In genomic region chr2:88071365-88071764, GRCh38 we compare ENCODE assay signal across 20 cellular contexts. TPM values are rescaled to one million over a fixed set of nuclear protein-coding genes. Genes with fewer than 3 reads are reported as not detected.
"Had no signal": no experiment of that assay in that cellular context is flagged by ENCODE, and none has a peak within 500 bp of the region (broad histone marks: within the 10 kb centered on the region; RNA-seq: fewer than 3 reads in every experiment).

No MANE protein-coding gene starts in this region.

- H3K27ac ChIP-seq: brain microvascular endothelial cell, dorsolateral prefrontal cortex, esophagus squamous epithelium, upper lobe of left lung had no signal

- H3K27me3 ChIP-seq: brain microvascular endothelial cell, dorsolateral prefrontal cortex, esophagus squamous epithelium, upper lobe of left lung had no signal

- H3K4me3 Mint-ChIP-seq: T-helper 2 cell treated with Interferon-gamma antibody and Interleukin-4, amounts not matched to agents 5 μg/mL and 100 μg/mL, for 36 hours had no signal

- H3K27ac Mint-ChIP-seq: activated naive CD4-positive, alpha-beta T cell treated with anti-CD3 and anti-CD28 coated beads, Interleukin-2, amount 50 U/mL, for 72 hours; T-helper 2 cell treated with Interferon-gamma antibody and Interleukin-4, amounts not matched to agents 5 μg/mL and 100 μg/mL, for 36 hours had no signal

- H3K4me3 ChIP-seq: dorsolateral prefrontal cortex, esophagus squamous epithelium, upper lobe of left lung had no signal

- H3K36me3 Mint-ChIP-seq: activated naive CD4-positive, alpha-beta T cell treated with anti-CD3 and anti-CD28 coated beads, Interleukin-2, amount 50 U/mL, for 72 hours had no signal

- FAIRE-seq: kidney had no signal

- DNase-seq: activated CD4-positive, alpha-beta T cell treated with anti-CD3 and anti-CD28 coated beads, Interleukin-2, amount 50 U/mL, for 4 hours; activated CD4-positive, CD25-positive, alpha-beta regulatory T cell treated with anti-CD3 and anti-CD28 coated beads, Interleukin-2, amount 50 U/mL, for 72 hours; activated effector memory CD4-positive, alpha-beta T cell treated with Interleukin-2 at 50 U/mL for 16 hours; activated T-cell treated with anti-CD3 and anti-CD28 coated beads, Interleukin-2, amount 50 U/mL, for 1 hour; amniotic stem cell; brain microvascular endothelial cell; dorsolateral prefrontal cortex; esophagus squamous epithelium; foreskin fibroblast; kidney; posterior cingulate gyrus; stimulated activated CD4-positive, alpha-beta T cell treated with anti-CD3 and anti-CD28 coated beads, Interleukin-12 subunit alpha, Interleukin-12 subunit beta, amount 100 ng/mL, for 4 hours; stimulated activated naive CD8-positive, alpha-beta T cell treated with anti-CD3 and anti-CD28 coated beads, Interleukin-15, Interleukin-2, amounts not matched to agents 100 U/mL and 50 U/mL, for 24 hours; upper lobe of left lung had no signal

- H3K9me3 ChIP-seq: esophagus squamous epithelium, upper lobe of left lung had no signal

- ATAC-seq: activated naive CD4-positive, alpha-beta T cell treated with anti-CD3 and anti-CD28 coated beads, Interleukin-2, amount 50 U/mL, for 72 hours; sciatic nerve; stimulated activated naive CD8-positive, alpha-beta T cell treated with anti-CD3 and anti-CD28 coated beads, Interleukin-15, Interleukin-2, amounts not matched to agents 100 U/mL and 50 U/mL, for 24 hours had no signal

- H3K9me3 Mint-ChIP-seq: activated naive CD4-positive, alpha-beta T cell treated with anti-CD3 and anti-CD28 coated beads, Interleukin-2, amount 50 U/mL, for 72 hours; T-helper 2 cell treated with Interferon-gamma antibody and Interleukin-4, amounts not matched to agents 5 μg/mL and 100 μg/mL, for 36 hours had no signal

- H3K36me3 ChIP-seq: brain microvascular endothelial cell, esophagus squamous epithelium, upper lobe of left lung had no signal

RNA-seq across cellular contexts. Expression of gene SMYD1, which starts 3.7 kb away (rescaled TPM):
- total RNA-seq: activated naive CD4-positive, alpha-beta T cell treated with anti-CD3 and anti-CD28 coated beads, Interleukin-2, amount 50 U/mL, for 72 hours; kidney; temporal lobe; upper lobe of left lung had no signal

RNA-seq across cellular contexts. Expression of gene RNU2-63P, which starts 55.0 kb away (rescaled TPM):
- total RNA-seq: esophagus squamous epithelium, lower leg skin, myocyte, temporal lobe, upper lobe of left lung had no signal

RNA-seq across cellular contexts. Expression of gene FABP1, which starts 56.5 kb away (rescaled TPM):
- total RNA-seq: activated naive CD4-positive, alpha-beta T cell treated with anti-CD3 and anti-CD28 coated beads, Interleukin-2, amount 50 U/mL, for 72 hours; esophagus squamous epithelium; kidney; lower leg skin; myocyte; sciatic nerve; temporal lobe had no signal
